In the genomic region with DNA sequence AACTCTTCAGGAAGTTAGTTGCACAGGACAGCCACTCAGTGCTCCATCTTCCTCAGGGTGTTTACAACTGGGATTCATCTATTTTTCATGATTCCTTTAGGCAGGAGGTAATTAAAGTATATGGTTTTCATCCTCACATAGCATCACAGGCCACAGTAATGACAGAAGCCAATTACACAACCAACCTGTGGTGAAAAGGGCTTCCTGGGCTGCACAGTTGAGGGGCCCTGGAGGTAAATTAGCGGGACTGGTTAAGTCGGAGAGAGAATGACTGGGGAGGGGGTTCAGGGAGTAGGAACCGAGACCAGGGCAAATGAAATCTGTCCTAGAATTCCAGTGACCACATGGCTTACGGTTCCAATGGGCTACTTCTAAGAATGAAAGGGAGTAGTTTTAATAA, we compare ENCODE assay signal across 23 cellular contexts. TPM values are rescaled to one million over a fixed set of nuclear protein-coding genes. Genes with fewer than 3 reads are reported as not detected.
DNase-seq lines count a peak whose midpoint lies in the region; ATAC-seq and TF ChIP-seq lines count a peak whose summit lies in the region.
"Had no signal": no experiment of that assay in that cellular context is flagged by ENCODE, and none has a peak within 500 bp of the region (broad histone marks: within the 10 kb centered on the region; RNA-seq: fewer than 3 reads in every experiment).

No MANE protein-coding gene starts in this region.

- ATAC-seq in T-helper 17 cell = no peak
- ATAC-seq: A549 had no signal

- H3K4me3 ChIP-seq in Caco-2 (ENCODE audit: low read depth, low read length) = no peak overlapping the region
- H3K4me3 ChIP-seq in Jurkat, Clone E6-1 (ENCODE audit: low read length) = no peak overlapping the region
- H3K4me3 ChIP-seq: A549; BLaER1 treated with 17β-estradiol and CSF1 and Interleukin-3, amounts not matched to agents 10 nM and 100 nM; HAP-1 had no signal

- no peak overlapping the region for H3K27ac ChIP-seq in caudate nucleus (ENCODE audit: low read depth, low read length)
- H3K27ac ChIP-seq: 22Rv1; A549; BLaER1 treated with 17β-estradiol and CSF1 and Interleukin-3, amounts not matched to agents 10 nM and 100 nM had no signal

- POLR2A ChIA-PET in Caco-2 (lab: Charles Lee) = no interaction called here

- H3K27me3 ChIP-seq in Caco-2 (replicated peaks; ENCODE audit: control insufficient read depth, insufficient read depth, low read length) = no peaks in the 10 kb centered on the region
- H3K27me3 ChIP-seq: BE2C; BLaER1 treated with 17β-estradiol and CSF1 and Interleukin-3, amounts not matched to agents 10 nM and 100 nM had no signal

- H3K4me1 Mint-ChIP-seq in Caco-2 (ENCODE audit: low read depth, unreplicated experiment) (peaks cover 6% of the 10 kb centered on the region), T-helper 17 cell (peaks cover 4% of the 10 kb centered on the region)

- no peak for TF ChIP-seq CTCF in Caco-2 (IDR thresholded peaks at IDR 0.05; ENCODE audit: insufficient read depth in 1 of 2, low read depth in 1 of 2, low read length in 1 of 2, severe bottlenecking in 1 of 2, unreplicated experiment in 1 of 2)

- peak; percentile 56 for DNase-seq in NCI-H82 (lab: John Stamatoyannopoulos, UW)
- DNase-seq in NCI-H82 treated with DMSO at 0.1 percent for 48 hours (lab: John Stamatoyannopoulos, UW; ENCODE audit: unreplicated experiment) = no peak
- DNase-seq in Caco-2 = no peak
- DNase-seq in Jurkat, Clone E6-1 (ENCODE audit: low read depth, low spot score) = peak; percentile 7
- DNase-seq in T-helper 17 cell = no peak
- no peak for DNase-seq in 8988T
- no peak for DNase-seq in caudate nucleus (lab: John Stamatoyannopoulos, UW)
- no peak for DNase-seq in SHP77 treated with DMSO at 0.1 percent for 48 hours (lab: John Stamatoyannopoulos, UW)
- DNase-seq: ACHN; AML-193; BE2C; Calu3; CD4-positive, alpha-beta T cell; CD8-positive, alpha-beta memory T cell; DMS53; DMS79 treated with DMSO at 0.1 percent for 48 hours; GOT3; HFFc6 had no signal

- peak overlapping the region; percentile 31 for H3K27ac Mint-ChIP-seq in Caco-2 (ENCODE audit: unreplicated experiment)
- H3K27ac Mint-ChIP-seq in T-helper 17 cell = peak overlapping the region; percentile 61
- H3K27ac Mint-ChIP-seq: CD4-positive, alpha-beta T cell; HFFc6 had no signal

- CTCF ChIA-PET in Caco-2 (lab: Charles Lee) = no interaction called here

- H3K4me3 Mint-ChIP-seq in Caco-2 (ENCODE audit: unreplicated experiment) (no peak overlapping the region), T-helper 17 cell (no peak overlapping the region)
- H3K4me3 Mint-ChIP-seq: CD14-positive monocyte; CD4-positive, alpha-beta T cell; CD8-positive, alpha-beta memory T cell; HFFc6 had no signal

- no peaks in the 10 kb centered on the region for H3K9me3 ChIP-seq in Caco-2
- H3K9me3 ChIP-seq in T-helper 17 cell (ENCODE audit: control insufficient read depth, low read length, poor library complexity, severe bottlenecking) = no peaks in the 10 kb centered on the region
- H3K9me3 ChIP-seq: A549; BE2C; BLaER1 treated with 17β-estradiol and CSF1 and Interleukin-3, amounts not matched to agents 10 nM and 100 nM; HAP-1 had no signal

- H3K27me3 Mint-ChIP-seq in Caco-2 (ENCODE audit: insufficient read depth, unreplicated experiment) (no peaks in the 10 kb centered on the region), T-helper 17 cell (no peaks in the 10 kb centered on the region)
- H3K27me3 Mint-ChIP-seq: CD4-positive, alpha-beta T cell; CD8-positive, alpha-beta memory T cell had no signal

- H3K9me3 Mint-ChIP-seq in Caco-2 (ENCODE audit: unreplicated experiment) = no peaks in the 10 kb centered on the region
- H3K9me3 Mint-ChIP-seq: CD14-positive monocyte; CD4-positive, alpha-beta T cell; CD8-positive, alpha-beta memory T cell; HFFc6 had no signal

- no peaks in the 10 kb centered on the region for H3K36me3 ChIP-seq in Caco-2 (ENCODE audit: control insufficient read depth, insufficient read depth, low read length)
- H3K36me3 ChIP-seq: BE2C; BLaER1 treated with 17β-estradiol and CSF1 and Interleukin-3, amounts not matched to agents 10 nM and 100 nM; HAP-1 had no signal

- BruUV-seq in Caco-2 (replicated peaks; lab: Mats Ljungman, UMichigan) = no TSS peak

- intact Hi-C loops in Caco-2 (cut with micrococcal nuclease; ENCODE audit: unreplicated experiment) = no loop called here

- peaks cover 22% of the 10 kb centered on the region for H3K4me1 ChIP-seq in Caco-2
- H3K4me1 ChIP-seq: A549, HAP-1 had no signal

- H3K36me3 Mint-ChIP-seq in Caco-2 (ENCODE audit: insufficient read depth, unreplicated experiment) (no peaks in the 10 kb centered on the region), T-helper 17 cell (ENCODE audit: low read depth) (no peaks in the 10 kb centered on the region)
- H3K36me3 Mint-ChIP-seq: CD14-positive monocyte; CD8-positive, alpha-beta memory T cell had no signal

RNA-seq across cellular contexts. Expression of a gene that starts 37.0 kb away (rescaled TPM):
- total RNA-seq in Caco-2 (2022) (28.5 and 29.4 TPM in 2 replicates), T-helper 17 cell (10 to 100 TPM; 27.7 to 34.6 TPM)
- 32.0 TPM for polyA plus RNA-seq in Jurkat, Clone E6-1 (2012; ENCODE audit: insufficient read depth, insufficient read length)

Comparison
In these comparisons a context has a peak if more than half of its experiments do, and no peak if none do; other contexts are left out.
1. DNase-seq: peak in NCI-H82 (single experiment) and Jurkat, Clone E6-1 (single experiment); none in NCI-H82 treated with DMSO at 0.1 percent for 48 hours (single experiment), Caco-2 (0 of 2), T-helper 17 cell (0 of 3), 8988T (single experiment), caudate nucleus (0 of 61) and SHP77 treated with DMSO at 0.1 percent for 48 hours (single experiment).